ENCODE assay signal across 15 cellular contexts in the genomic region with DNA sequence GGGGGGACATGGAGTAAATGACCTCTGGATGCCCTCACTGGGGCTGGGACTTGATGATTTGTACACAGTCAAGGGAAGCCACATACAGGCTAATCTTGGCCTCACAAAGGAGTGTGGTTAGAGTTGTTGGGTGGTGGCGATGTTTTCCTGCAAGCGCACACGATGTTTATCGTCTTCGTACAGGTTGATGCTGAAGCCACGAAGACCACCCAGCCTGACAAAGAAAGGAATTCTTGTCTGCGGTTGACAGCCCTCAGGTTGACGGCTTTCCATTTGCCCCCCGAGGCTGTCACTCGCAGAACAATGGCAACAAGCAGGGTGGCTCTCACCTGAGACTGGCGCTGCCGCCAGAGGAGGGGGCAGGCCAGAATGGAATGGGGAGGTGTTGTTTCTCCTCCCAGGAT. TPM values are rescaled to one million over a fixed set of nuclear protein-coding genes. Genes with fewer than 3 reads are reported as not detected.
DNase-seq lines count a peak whose midpoint lies in the region; ATAC-seq and TF ChIP-seq lines count a peak whose summit lies in the region.
"Had no signal": no experiment of that assay in that cellular context is flagged by ENCODE, and none has a peak within 500 bp of the region (broad histone marks: within the 10 kb centered on the region; RNA-seq: fewer than 3 reads in every experiment).

No MANE protein-coding gene starts in this region.

- intact Hi-C loops in activated CD4-positive, alpha-beta T cell treated with anti-CD3 and anti-CD28 coated beads, Interleukin-2, amount 10 ng/mL, durations not matched to agents 24 days and 14 days (cut with micrococcal nuclease), result loop anchor here (2.0 to 5.0 kb wide), 3 partner anchors 91 to 551 kb away; no protein-coding TSS in a partner anchor
- intact Hi-C loops in tibial artery (cut with DNase I; ENCODE audit: low total_unique reads), result loop anchor here (2.0 kb wide), 1 partner anchor 192 kb away; no protein-coding TSS in a partner anchor

- no peak overlapping the region for H4K8ac ChIP-seq in neuronal stem cell (ENCODE audit: low read depth, low read length)

- no peak overlapping the region for H2BK5ac ChIP-seq in neuronal stem cell (ENCODE audit: low read length)

- H3K4me3 ChIP-seq in hepatocyte (no peak overlapping the region), neuronal stem cell (ENCODE audit: low read length in 2 of 2) (no peak overlapping the region), tibial artery (no peak overlapping the region)
- H3K4me3 ChIP-seq: BLaER1, esophagus squamous epithelium, GM12878, spleen, transverse colon had no signal

- H3K9me2 ChIP-seq in hepatocyte (replicated peaks; ENCODE audit: insufficient read depth), result no peaks in the 10 kb centered on the region

- H3K9me3 ChIP-seq in hepatocyte (ENCODE audit: low read depth), result no peaks in the 10 kb centered on the region
- no peaks in the 10 kb centered on the region for H3K9me3 ChIP-seq in neuronal stem cell (replicated peaks in 1 of 2; ENCODE audit: control insufficient read depth in 2 of 2, insufficient read depth in 1 of 2, low read depth in 1 of 2, low read length in 2 of 2)
- no peaks in the 10 kb centered on the region for H3K9me3 ChIP-seq in tibial artery
- H3K9me3 ChIP-seq: BLaER1, esophagus squamous epithelium, spleen, transverse colon had no signal

- H2AFZ ChIP-seq in hepatocyte (peak overlapping the region; percentile 9), neuronal stem cell (ENCODE audit: low read length) (peak overlapping the region; percentile 61)

- no peaks in the 10 kb centered on the region for H3K79me1 ChIP-seq in neuronal stem cell (ENCODE audit: low read depth, low read length)

- H2BK120ac ChIP-seq in neuronal stem cell (ENCODE audit: low read depth, low read length), result no peak overlapping the region

- peak overlapping the region; percentile 37 for H3K27ac Mint-ChIP-seq in activated CD4-positive, alpha-beta T cell treated with anti-CD3 and anti-CD28 coated beads, Interleukin-2, amount 10 ng/mL, durations not matched to agents 24 days and 14 days
- H3K27ac Mint-ChIP-seq in T-cell, result peak overlapping the region in 1 of 2 donors; percentile 54
- H3K27ac Mint-ChIP-seq: activated T-cell treated with anti-CD3 and anti-CD28 coated beads, Interleukin-2, amount 50 U/mL, for 24 hours had no signal

- no peak overlapping the region for H3K9ac ChIP-seq in neuronal stem cell (ENCODE audit: low read depth, low read length, poor library complexity)
- H3K9ac ChIP-seq: BLaER1 had no signal

- no peak for DNase-seq in activated CD4-positive, alpha-beta T cell treated with anti-CD3 and anti-CD28 coated beads, Interleukin-2, amount 10 ng/mL, durations not matched to agents 24 days and 14 days
- no peak for DNase-seq in activated CD4-positive, alpha-beta T cell treated with anti-CD3 and anti-CD28 coated beads, Interleukin-2, amount 50 U/mL, for 1 hour
- peak in 1 of 34 experiments; percentile 26 for DNase-seq in T-cell
- DNase-seq in hepatocyte (ENCODE audit: low spot score), result no peak
- peak; percentile 8 for DNase-seq in neuronal stem cell (ENCODE audit: low spot score)
- DNase-seq in stimulated activated naive CD4-positive, alpha-beta T cell (lab: John Stamatoyannopoulos, UW), result no peak
- no peak for DNase-seq in tibial artery
- DNase-seq in activated gamma-delta T cell (lab: John Stamatoyannopoulos, UW), result no peak
- DNase-seq: esophagus squamous epithelium, spleen had no signal

- H3K4me1 Mint-ChIP-seq in activated CD4-positive, alpha-beta T cell treated with anti-CD3 and anti-CD28 coated beads, Interleukin-2, amount 10 ng/mL, durations not matched to agents 24 days and 14 days, result peaks cover 21% of the 10 kb centered on the region
- peaks cover 28 to 33% (median 29%) of the 10 kb centered on the region in 3 donors for H3K4me1 Mint-ChIP-seq in T-cell
- H3K4me1 Mint-ChIP-seq: neural crest cell had no signal

- no peaks in the 10 kb centered on the region for H4K20me1 ChIP-seq in hepatocyte (ENCODE audit: insufficient read depth, poor library complexity, severe bottlenecking)
- H4K20me1 ChIP-seq: BLaER1 had no signal

- no peak overlapping the region for H4K91ac ChIP-seq in neuronal stem cell (ENCODE audit: low read depth, low read length, poor library complexity)

- H3K4ac ChIP-seq in neuronal stem cell (ENCODE audit: low read length), result no peak overlapping the region

- CTCF ChIA-PET in T-cell (lab: Charles Lee), result interaction anchor here (0.6 to 1.0 kb wide), 6 partner anchors 14 to 1093 kb away, joined by 3 to 10 read pairs (median 4); no protein-coding TSS in a partner anchor

- H3K79me2 ChIP-seq in hepatocyte, result no peaks in the 10 kb centered on the region

- H3K27ac ChIP-seq in hepatocyte (no peak overlapping the region), neuronal stem cell (replicated peaks; ENCODE audit: low read length) (no peak overlapping the region), tibial artery (no peak overlapping the region)
- H3K27ac ChIP-seq: BLaER1, esophagus squamous epithelium, spleen, transverse colon had no signal

- peak in 3 of 4 experiments; percentile 40 to 46 (median 43) for ATAC-seq in T-cell (replicated peaks in 1 of 4)

- TF ChIP-seq CTCF in hepatocyte (IDR thresholded peaks at IDR 0.05; ENCODE audit: poor library complexity) (no peak), tibial artery (IDR thresholded peaks at IDR 0.05) (no peak)

- H3K36me3 ChIP-seq in hepatocyte (replicated peaks; ENCODE audit: insufficient read depth, low read depth) (no peaks in the 10 kb centered on the region), neuronal stem cell (replicated peaks in 1 of 2; ENCODE audit: control insufficient read depth in 2 of 2, insufficient read depth in 2 of 2, low read length in 2 of 2) (no peaks in the 10 kb centered on the region), tibial artery (no peaks in the 10 kb centered on the region)
- H3K36me3 ChIP-seq: BLaER1, esophagus squamous epithelium, spleen, transverse colon had no signal

- H2BK12ac ChIP-seq in neuronal stem cell (ENCODE audit: low read length), result no peak overlapping the region

- peaks cover 22% of the 10 kb centered on the region for H3K27me3 Mint-ChIP-seq in activated CD4-positive, alpha-beta T cell treated with anti-CD3 and anti-CD28 coated beads, Interleukin-2, amount 10 ng/mL, durations not matched to agents 24 days and 14 days
- peaks cover 10 to 16% of the 10 kb centered on the region in 2 donors for H3K27me3 Mint-ChIP-seq in T-cell

- H3K23ac ChIP-seq in neuronal stem cell (ENCODE audit: low read depth, low read length, poor library complexity), result no peak overlapping the region

- no peak overlapping the region for H3K4me2 ChIP-seq in hepatocyte
- no peak overlapping the region for H3K4me2 ChIP-seq in neuronal stem cell (ENCODE audit: insufficient read depth, low read length, poor library complexity, severe bottlenecking)
- H3K4me2 ChIP-seq: BLaER1 had no signal

- H3K4me3 Mint-ChIP-seq in activated CD4-positive, alpha-beta T cell treated with anti-CD3 and anti-CD28 coated beads, Interleukin-2, amount 10 ng/mL, durations not matched to agents 24 days and 14 days, result no peak overlapping the region
- peak overlapping the region in 1 of 3 donors; percentile 47 for H3K4me3 Mint-ChIP-seq in T-cell
- H3K4me3 Mint-ChIP-seq: activated T-cell treated with anti-CD3 and anti-CD28 coated beads, Interleukin-2, amount 50 U/mL, for 24 hours; neural crest cell had no signal

- 27% methylated on average over 12 of the region's 12 CpGs for WGBS in hepatocyte (ENCODE audit: low lambda C conversion rate, missing lambda C conversion rate)
- no CpG with 5 or more reads among the region's 12 CpGs for WGBS in neuronal stem cell (ENCODE audit: extremely low coverage in 2 of 2, insufficient read length in 2 of 2, insufficient replicate concordance in 1 of 2), 2 donors

- no peak overlapping the region for H3K14ac ChIP-seq in neuronal stem cell (ENCODE audit: low read length)

- POLR2A ChIA-PET in T-cell (lab: Charles Lee), result no interaction called here

- H3K36me3 Mint-ChIP-seq in activated CD4-positive, alpha-beta T cell treated with anti-CD3 and anti-CD28 coated beads, Interleukin-2, amount 10 ng/mL, durations not matched to agents 24 days and 14 days (ENCODE audit: low read depth), result no peaks in the 10 kb centered on the region
- H3K36me3 Mint-ChIP-seq in T-cell, result no peaks in the 10 kb centered on the region

- H2BK15ac ChIP-seq in neuronal stem cell (ENCODE audit: low read length), result no peak overlapping the region

- no peaks in the 10 kb centered on the region for H3K4me1 ChIP-seq in hepatocyte (ENCODE audit: insufficient read depth)
- peaks cover 2 to 3% of the 10 kb centered on the region in 2 donors for H3K4me1 ChIP-seq in neuronal stem cell (ENCODE audit: control insufficient read depth in 2 of 2, insufficient read depth in 1 of 2, low read depth in 1 of 2, low read length in 2 of 2)
- no peaks in the 10 kb centered on the region for H3K4me1 ChIP-seq in tibial artery
- H3K4me1 ChIP-seq: transverse colon had no signal

- no peak overlapping the region for H2AK5ac ChIP-seq in neuronal stem cell (ENCODE audit: low read depth, low read length)

- H3K27me3 ChIP-seq in hepatocyte (no peaks in the 10 kb centered on the region), neuronal stem cell (ENCODE audit: control insufficient read depth in 3 of 3, insufficient read depth in 3 of 3, low read depth in 1 of 3, low read length in 3 of 3) (peaks cover 0 to 38% (median 2%) of the 10 kb centered on the region in 3 experiments), tibial artery (peaks cover 0 to 11% of the 10 kb centered on the region in 2 donors)

- no peaks in the 10 kb centered on the region for H3K9me3 Mint-ChIP-seq in activated CD4-positive, alpha-beta T cell treated with anti-CD3 and anti-CD28 coated beads, Interleukin-2, amount 10 ng/mL, durations not matched to agents 24 days and 14 days
- H3K9me3 Mint-ChIP-seq in T-cell, result no peaks in the 10 kb centered on the region
- H3K9me3 Mint-ChIP-seq: activated T-cell treated with anti-CD3 and anti-CD28 coated beads, Interleukin-2, amount 50 U/mL, for 24 hours; neural crest cell had no signal

- no peak overlapping the region for H3K18ac ChIP-seq in neuronal stem cell (ENCODE audit: low read length)

RNA-seq across cellular contexts. Expression of gene XPA, which starts 14.1 kb away (rescaled TPM):
- total RNA-seq in activated CD4-positive, alpha-beta T cell treated with anti-CD3 and anti-CD28 coated beads, Interleukin-2, amount 10 ng/mL, durations not matched to agents 24 days and 14 days, result 8.9 and 12.0 TPM in 2 replicates
- total RNA-seq in T-cell (10 to 100 TPM; 21.7 to 24.5 (median 23.3) TPM), hepatocyte (7.7 and 12.6 TPM in 2 replicates)
- polyA plus RNA-seq in hepatocyte, result 18.5 and 18.6 TPM in 2 replicates
- 22.5 TPM for polyA plus RNA-seq in neuronal stem cell (2013, experiment 1 of 2)
- 23.0 TPM for polyA plus RNA-seq in neuronal stem cell (2013, experiment 2 of 2)
